ENCODE assay signal across 9 cellular contexts in the genomic region with DNA sequence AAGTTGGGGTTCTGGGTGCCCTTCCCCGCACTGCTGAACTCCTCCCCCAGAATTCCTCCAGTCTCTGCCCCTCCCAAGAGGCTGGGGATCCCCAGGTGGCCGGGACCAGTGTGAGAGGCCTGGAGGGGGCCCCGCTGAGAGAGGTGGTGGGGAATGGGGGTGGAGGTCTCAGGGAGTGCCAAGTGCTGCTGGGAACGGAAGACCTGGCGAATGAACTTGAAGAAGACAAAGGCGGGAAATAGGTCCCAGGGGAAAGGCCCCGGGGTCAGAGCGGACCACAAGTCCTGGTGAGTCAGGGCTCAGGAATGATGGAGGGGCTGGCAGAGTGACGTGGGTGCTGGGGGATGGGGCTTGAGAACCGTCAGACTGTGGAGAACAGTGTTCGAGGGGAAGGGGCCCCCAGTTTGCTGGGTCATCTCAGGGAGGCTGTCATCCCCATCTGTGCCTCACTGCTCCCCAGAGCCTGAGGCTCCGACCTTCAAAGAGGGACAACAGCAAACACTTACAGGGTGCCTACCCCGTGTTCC. TPM values are rescaled to one million over a fixed set of nuclear protein-coding genes. Genes with fewer than 3 reads are reported as not detected.
DNase-seq lines count a peak whose midpoint lies in the region; ATAC-seq and TF ChIP-seq lines count a peak whose summit lies in the region.
"Had no signal": no experiment of that assay in that cellular context is flagged by ENCODE, and none has a peak within 500 bp of the region (broad histone marks: within the 10 kb centered on the region; RNA-seq: fewer than 3 reads in every experiment).

No MANE protein-coding gene starts in this region.

- H3K9me3 ChIP-seq in IMR-90 (ENCODE audit: control insufficient read depth, insufficient read depth, low read length) (no peaks in the 10 kb centered on the region), mesodermal cell (ENCODE audit: control insufficient read depth, low read length) (no peaks in the 10 kb centered on the region)

- H3K27ac Mint-ChIP-seq in endothelial cell (ENCODE audit: unreplicated experiment) (peak overlapping the region; percentile 75), immature natural killer cell (no peak overlapping the region)

- H3K27ac ChIP-seq in IMR-90 (ENCODE audit: insufficient read depth, low read length) (peak overlapping the region; percentile 51), mesodermal cell (ENCODE audit: low read depth, low read length, severe bottlenecking) (peak overlapping the region; percentile 93)

- H3K4me3 ChIP-seq in AG09309 (ENCODE audit: control insufficient read depth, low read depth, low read length) (no peak overlapping the region; the same call in 1 of the 2 replicates), IMR-90 (ENCODE audit: insufficient read depth, low read depth, low read length) (no peak overlapping the region), mesodermal cell (ENCODE audit: extremely low read depth, insufficient read depth, low read length, poor library complexity, severe bottlenecking) (peak overlapping the region; percentile 5)

- peak overlapping the region; percentile 5; the same call in 1 of the 2 replicates for H3K9ac ChIP-seq in IMR-90 (ENCODE audit: low read depth, low read length)

- H3K36me3 ChIP-seq in IMR-90 (ENCODE audit: control insufficient read depth, insufficient read depth, low read length) (no peaks in the 10 kb centered on the region), mesodermal cell (ENCODE audit: control insufficient read depth, insufficient read depth, low read length) (no peaks in the 10 kb centered on the region)

- WGBS in IMR-90 (ENCODE audit: extremely low coverage in 2 of 2, insufficient read length in 1 of 2), 2 experiments = 9% methylated on average over 7 of the region's 13 CpGs; no CpG with 5 or more reads in 1 of the 2 experiments
- 6 to 10% methylated on average over 7 to 10 of the region's 13 CpGs for WGBS in mesodermal cell (ENCODE audit: insufficient coverage in 2 of 2), 2 experiments

- H3K9me1 ChIP-seq in IMR-90 (ENCODE audit: insufficient read depth, low read length) = peaks cover 5% of the 10 kb centered on the region; the same call in 1 of the 2 replicates

- peaks cover 14% of the 10 kb centered on the region for H3K27me3 Mint-ChIP-seq in endothelial cell (ENCODE audit: unreplicated experiment)
- peaks cover 5 to 15% (median 10%) of the 10 kb centered on the region in 3 donors for H3K27me3 Mint-ChIP-seq in immature natural killer cell (ENCODE audit: low read depth in 3 of 3)

- H3K56ac ChIP-seq in IMR-90 (ENCODE audit: extremely low read depth, insufficient read depth, low read length) = peak overlapping the region; percentile 26; the same call in 1 of the 2 replicates

- H2AFZ ChIP-seq in IMR-90 (replicated peaks; ENCODE audit: low read length, poor library complexity) = peak overlapping the region; percentile 52

- peak overlapping the region; percentile 87 for H3K4ac ChIP-seq in IMR-90 (ENCODE audit: low read depth, low read length)

- H3K9me3 Mint-ChIP-seq in endothelial cell (ENCODE audit: unreplicated experiment) = no peaks in the 10 kb centered on the region
- H3K9me3 Mint-ChIP-seq in immature natural killer cell = no peaks in the 10 kb centered on the region

- H4K5ac ChIP-seq in IMR-90 (ENCODE audit: low read depth, low read length) = peak overlapping the region; percentile 75

- H2AK5ac ChIP-seq in IMR-90 (ENCODE audit: low read depth, low read length) = peak overlapping the region; percentile 82

- H3K14ac ChIP-seq in IMR-90 (replicated peaks; ENCODE audit: low read depth, low read length) = peak overlapping the region; percentile 82

- POLR2A ChIA-PET in IMR-90 (lab: Charles Lee; ENCODE audit: unreplicated experiment) = no interaction called here

- H4K8ac ChIP-seq in IMR-90 (ENCODE audit: low read depth in 2 of 2, low read length in 2 of 2) = peak overlapping the region; percentile 81 to 90

- H3K4me2 ChIP-seq in IMR-90 (ENCODE audit: low read depth, low read length) = peak overlapping the region; percentile 5; the same call in 1 of the 2 replicates

- peak overlapping the region; percentile 25 for H3K23ac ChIP-seq in IMR-90 (ENCODE audit: low read depth, low read length)

- peak overlapping the region; percentile 14 for H2BK5ac ChIP-seq in IMR-90 (ENCODE audit: low read depth, low read length, poor library complexity, severe bottlenecking)

- peak; percentile 83 for ATAC-seq in IMR-90 (ENCODE audit: low read depth)

- DNase-seq in AG09309 (ENCODE audit: low read depth) (peak; percentile 76), IMR-90 (peak; percentile 89), endothelial cell (ENCODE audit: low spot score) (peak; percentile 71), immature natural killer cell (no peak), C1 segment of cervical spinal cord (lab: John Stamatoyannopoulos, UW) (no peak), mucosa of gallbladder (ENCODE audit: low spot score) (no peak)
- DNase-seq in stimulated activated naive CD4-positive, alpha-beta T cell treated with Interleukin-2 at 50 U/mL for 16 hours (lab: John Stamatoyannopoulos, UW) = no peak

- no peak for TF ChIP-seq POLR2A in IMR-90 (IDR thresholded peaks at IDR 0.05; ENCODE audit: low read depth, low read length)

- H3K36me3 Mint-ChIP-seq in endothelial cell (ENCODE audit: low read depth, unreplicated experiment) (no peaks in the 10 kb centered on the region), immature natural killer cell (no peaks in the 10 kb centered on the region)

- CTCF ChIA-PET in IMR-90 (lab: Yijun Ruan, JAX) = interaction anchor here (1.3 to 1.5 kb wide), 2 partner anchors 59 to 61 kb away, joined by 5 to 11 read pairs; no protein-coding TSS in a partner anchor

- peak overlapping the region; percentile 51; the same call in 1 of the 2 replicates for H3K18ac ChIP-seq in IMR-90 (ENCODE audit: low read depth, low read length)

- TF ChIP-seq CTCF in AG09309 (IDR thresholded peaks at IDR 0.05; ENCODE audit: control insufficient read depth, insufficient read depth, low read depth, low read length, missing control alignments) (no peak), IMR-90 (conservative IDR thresholded peaks at IDR 0.05; ENCODE audit: low read depth, low read length) (no peak), endothelial cell (IDR thresholded peaks at IDR 0.05; ENCODE audit: unreplicated experiment) (no peak)

- peaks cover 19% of the 10 kb centered on the region for H3K27me3 ChIP-seq in IMR-90 (ENCODE audit: control insufficient read depth, insufficient read depth, low read length)

- peak overlapping the region; percentile 72 for H4K91ac ChIP-seq in IMR-90 (ENCODE audit: insufficient read depth, low read depth, low read length)

- H2AK9ac ChIP-seq in IMR-90 (replicated peaks; ENCODE audit: low read depth, low read length, poor library complexity) = peak overlapping the region; percentile 22

- H2BK20ac ChIP-seq in IMR-90 (ENCODE audit: low read depth, low read length) = peak overlapping the region; percentile 88

- H3K4me1 ChIP-seq in IMR-90 (ENCODE audit: control insufficient read depth, insufficient read depth, low read length) = peaks cover 9% of the 10 kb centered on the region
- H3K4me1 ChIP-seq in mesodermal cell (ENCODE audit: control insufficient read depth, insufficient read depth, low read length, poor library complexity, severe bottlenecking) = peaks cover 11% of the 10 kb centered on the region

- no peak for TF ChIP-seq RAD21 in IMR-90 (IDR thresholded peaks at IDR 0.05; ENCODE audit: low read length)

- no peaks in the 10 kb centered on the region for H3K79me1 ChIP-seq in IMR-90 (ENCODE audit: low read depth in 1 of 2, low read length in 2 of 2)

- no TSS peak for BruUV-seq in IMR-90 (replicated peaks; lab: Mats Ljungman, UMichigan)

- peak overlapping the region; percentile 75; the same call in 1 of the 3 replicates for H2BK15ac ChIP-seq in IMR-90 (ENCODE audit: low read depth, low read length)

- peak overlapping the region; percentile 81 for H2BK120ac ChIP-seq in IMR-90 (ENCODE audit: low read depth, low read length)

- in situ Hi-C loops in IMR-90 (cut with MboI; ENCODE audit: low sequenced_read_pairs) = loop anchor here (5.0 kb wide), 1 partner anchor 62 kb away; the partner anchor contains the start of gene TNFAIP8L1

- H3K4me3 Mint-ChIP-seq in endothelial cell (ENCODE audit: unreplicated experiment) = no peak overlapping the region
- no peak overlapping the region for H3K4me3 Mint-ChIP-seq in immature natural killer cell

- peaks cover 14% of the 10 kb centered on the region for H3K4me1 Mint-ChIP-seq in endothelial cell (ENCODE audit: unreplicated experiment)
- no peaks in the 10 kb centered on the region for H3K4me1 Mint-ChIP-seq in immature natural killer cell

- dilution Hi-C loops in IMR-90 (cut with HindIII; ENCODE audit: low sequenced_read_pairs, unreplicated experiment) = no loop called here

- H4K20me1 ChIP-seq in IMR-90 (ENCODE audit: insufficient read depth, low read length) = no peaks in the 10 kb centered on the region

- intact Hi-C loops in IMR-90 (cut with micrococcal nuclease) = no loop called here

RNA-seq across cellular contexts. Expression of gene SEMA6B, which starts 15.8 kb away (rescaled TPM):
- total RNA-seq in IMR-90 (2012; rRNA removed) = 0.18 and 0.28 TPM in 2 replicates
- polyA plus RNA-seq in IMR-90 (2012; rRNA removed) = 0.72 and 0.73 TPM in 2 replicates
- 0.63 and 1.6 TPM in 2 replicates for polyA plus RNA-seq in IMR-90 (2012; cell fraction: cytosol; rRNA removed)
- polyA plus RNA-seq in IMR-90 (2012; cell fraction: nucleus; rRNA removed; ENCODE audit: low replicate concordance) = 0.31 and 0.55 TPM in 2 replicates
- 43.7 TPM for total RNA-seq in endothelial cell (ENCODE audit: unreplicated experiment)
- 10.8 TPM for polyA plus RNA-seq in mesodermal cell (2013, experiment 1 of 2)
- polyA plus RNA-seq in mesodermal cell (2013, experiment 2 of 2) = 10.8 TPM
- polyA plus RNA-seq in immature natural killer cell = not detected
- total RNA-seq in mucosa of gallbladder = 5.0 TPM
- total RNA-seq: activated CD8-positive, alpha-beta memory T cell treated with anti-CD3 and anti-CD28 coated beads for 36 hours had no signal

RNA-seq across cellular contexts. Expression of gene LRG1, which starts 35.5 kb away (rescaled TPM):
- total RNA-seq in IMR-90 (2012; rRNA removed) = not detected in 2 replicates
- 0.03 TPM in 1 of 2 replicates, not detected in the other for polyA plus RNA-seq in IMR-90 (2012; rRNA removed)
- polyA plus RNA-seq in IMR-90 (2012; cell fraction: cytosol; rRNA removed) = 0.01 and 0.07 TPM in 2 replicates
- not detected in 2 replicates for polyA plus RNA-seq in IMR-90 (2012; cell fraction: nucleus; rRNA removed; ENCODE audit: low replicate concordance)
- total RNA-seq in endothelial cell (ENCODE audit: unreplicated experiment) = 2.2 TPM
- 1.6 TPM for polyA plus RNA-seq in mesodermal cell (2013, experiment 1 of 2)
- 1.1 TPM for polyA plus RNA-seq in mesodermal cell (2013, experiment 2 of 2)
- not detected for polyA plus RNA-seq in immature natural killer cell
- total RNA-seq in mucosa of gallbladder = 16.2 TPM

RNA-seq across cellular contexts. Expression of gene PLIN5, which starts 40.3 kb away (rescaled TPM):
- not detected in 2 replicates for total RNA-seq in IMR-90 (2012; rRNA removed)
- not detected in 2 replicates for polyA plus RNA-seq in IMR-90 (2012; rRNA removed)
- 0.03 and 0.05 TPM in 2 replicates for polyA plus RNA-seq in IMR-90 (2012; cell fraction: cytosol; rRNA removed)
- polyA plus RNA-seq in IMR-90 (2012; cell fraction: nucleus; rRNA removed; ENCODE audit: low replicate concordance) = 0.36 and 0.41 TPM in 2 replicates
- 0.64 TPM for total RNA-seq in endothelial cell (ENCODE audit: unreplicated experiment)
- polyA plus RNA-seq in mesodermal cell (2013, experiment 1 of 2) = 0.41 TPM
- polyA plus RNA-seq in mesodermal cell (2013, experiment 2 of 2) = 0.20 TPM
- polyA plus RNA-seq in immature natural killer cell = not detected
- total RNA-seq in mucosa of gallbladder = 13.6 TPM
- total RNA-seq: activated CD8-positive, alpha-beta memory T cell treated with anti-CD3 and anti-CD28 coated beads for 36 hours had no signal

RNA-seq across cellular contexts. Expression of gene PLIN4, which starts 57.0 kb away (rescaled TPM):
- total RNA-seq in IMR-90 (2012; rRNA removed) (under 0.01 TPM in 2 replicates), endothelial cell (ENCODE audit: unreplicated experiment) (0.13 TPM), mucosa of gallbladder (36.4 TPM)
- polyA plus RNA-seq in IMR-90 (2012; rRNA removed) (0.07 and 0.09 TPM in 2 replicates), immature natural killer cell (under 1 TPM in 2 of 3 donors, not detected in 1; 0.03 to 0.20 TPM)
- 0.09 and 0.10 TPM in 2 replicates for polyA plus RNA-seq in IMR-90 (2012; cell fraction: cytosol; rRNA removed)
- polyA plus RNA-seq in IMR-90 (2012; cell fraction: nucleus; rRNA removed; ENCODE audit: low replicate concordance) = 0.09 and 0.20 TPM in 2 replicates
- not detected for polyA plus RNA-seq in mesodermal cell (2013, experiment 1 of 2)
- polyA plus RNA-seq in mesodermal cell (2013, experiment 2 of 2) = not detected
- total RNA-seq: activated CD8-positive, alpha-beta memory T cell treated with anti-CD3 and anti-CD28 coated beads for 36 hours had no signal

Comparison
In these comparisons a context has a peak if more than half of its experiments do, and no peak if none do; other contexts are left out.
1. DNase-seq: peak in AG09309 (single experiment), IMR-90 (single experiment) and endothelial cell (single experiment); none in immature natural killer cell (0 of 3), stimulated activated naive CD4-positive, alpha-beta T cell treated with Interleukin-2 at 50 U/mL for 16 hours (single experiment), C1 segment of cervical spinal cord (0 of 14) and mucosa of gallbladder (single experiment).